7 cellular contexts compared by ENCODE assay signal in genomic region chr15:83555383-83555782, GRCh38.
"Had no signal": no experiment of that assay in that cellular context is flagged by ENCODE, and none has a peak within 500 bp of the region (broad histone marks: within the 10 kb centered on the region; RNA-seq: fewer than 3 reads in every experiment).

No MANE protein-coding gene starts in this region.

- H3K27ac ChIP-seq: GM23248 had no signal

- H3K4me3 ChIP-seq: GM23248 had no signal

- FAIRE-seq: HTR-8/SVneo had no signal

- DNase-seq: GM23248, GOT3, H7, HCEC 1CT, IMR-90, KBM-7 had no signal

- H3K9ac ChIP-seq: GM23248 had no signal

- H2AFZ ChIP-seq: GM23248 had no signal
